Comparison of ENCODE assay signal across 12 cellular contexts in the genomic region with DNA sequence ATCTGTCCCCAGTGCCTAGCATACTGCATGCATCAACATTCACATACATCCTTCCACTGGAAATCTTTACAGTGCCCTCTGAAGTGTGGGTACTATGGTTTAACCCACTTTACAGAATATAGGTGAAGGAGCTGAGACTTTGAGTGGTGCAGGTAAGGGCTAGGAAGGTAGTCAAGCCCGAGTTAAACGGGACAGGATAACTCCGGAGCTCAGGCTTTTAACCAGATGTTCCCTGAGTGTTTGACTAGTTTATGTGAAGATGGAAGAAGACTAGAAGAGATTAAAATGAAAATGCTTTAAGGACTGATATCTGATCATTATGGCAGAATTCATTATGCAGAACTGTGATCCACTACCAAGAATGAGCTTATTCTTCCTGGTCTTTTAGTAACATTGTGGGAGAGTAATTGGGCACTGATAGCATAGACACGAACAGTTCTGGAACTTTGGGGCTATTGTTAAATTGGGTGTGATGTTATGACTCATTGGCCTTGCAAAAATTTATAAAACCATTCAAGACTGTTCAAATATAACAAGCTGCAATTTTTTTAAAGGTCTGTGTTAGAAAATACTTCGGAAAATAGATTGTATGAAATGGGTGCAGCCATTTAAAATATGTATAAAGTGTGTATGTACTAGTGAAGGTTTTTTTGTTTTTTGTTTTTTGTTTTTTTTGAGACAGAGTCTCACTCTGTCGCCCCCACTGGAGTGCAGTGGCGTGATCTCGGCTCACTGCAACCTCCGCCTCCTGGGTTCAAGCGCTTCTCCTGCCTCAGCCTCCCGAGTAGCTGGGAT. TPM values are rescaled to one million over a fixed set of nuclear protein-coding genes. Genes with fewer than 3 reads are reported as not detected.
DNase-seq lines count a peak whose midpoint lies in the region; ATAC-seq, FAIRE-seq and TF ChIP-seq lines count a peak whose summit lies in the region.
"Had no signal": no experiment of that assay in that cellular context is flagged by ENCODE, and none has a peak within 500 bp of the region (broad histone marks: within the 10 kb centered on the region; RNA-seq: fewer than 3 reads in every experiment).

No MANE protein-coding gene starts in this region.

- H3K9me3 Mint-ChIP-seq in CD8-positive, alpha-beta memory T cell = no peaks in the 10 kb centered on the region
- no peaks in the 10 kb centered on the region for H3K9me3 Mint-ChIP-seq in mesothelial cell of epicardium
- H3K9me3 Mint-ChIP-seq: activated CD4-positive, alpha-beta T cell treated with anti-CD3 and anti-CD28 coated beads, Interleukin-2, amount 10 ng/mL, durations not matched to agents 7 days and 5 days had no signal

- H3K4me2 ChIP-seq in K562 (ENCODE audit: insufficient read depth, low read length) = peak overlapping the region; percentile 56

- no peaks in the 10 kb centered on the region for H3K27me3 ChIP-seq in CD8-positive, alpha-beta memory T cell (ENCODE audit: insufficient read depth, low read length, poor library complexity, severe bottlenecking)
- H3K27me3 ChIP-seq in K562 (ENCODE audit: control insufficient read depth in 2 of 2, insufficient read depth in 2 of 2, low read length in 2 of 2) = no peaks in the 10 kb centered on the region
- H3K27me3 ChIP-seq in upper lobe of left lung = no peaks in the 10 kb centered on the region

- peak overlapping the region in 5 of 7 donors; percentile 8 to 83 (median 41) for H3K4me3 Mint-ChIP-seq in CD8-positive, alpha-beta memory T cell
- H3K4me3 Mint-ChIP-seq in mesothelial cell of epicardium = no peak overlapping the region
- H3K4me3 Mint-ChIP-seq: activated CD4-positive, alpha-beta T cell treated with anti-CD3 and anti-CD28 coated beads, Interleukin-2, amount 10 ng/mL, durations not matched to agents 7 days and 5 days had no signal

- no peaks in the 10 kb centered on the region for H3K36me3 ChIP-seq in CD8-positive, alpha-beta memory T cell (ENCODE audit: insufficient read depth, low read length)
- H3K36me3 ChIP-seq in K562 (ENCODE audit: control insufficient read depth, insufficient read depth, low read length) = no peaks in the 10 kb centered on the region; the same call in 2 of the 3 replicates
- H3K36me3 ChIP-seq in upper lobe of left lung = no peaks in the 10 kb centered on the region
- H3K36me3 ChIP-seq: HAP-1 had no signal

- peak overlapping the region in 2 of 8 donors; percentile 34 to 61 for H3K27ac Mint-ChIP-seq in CD8-positive, alpha-beta memory T cell
- H3K27ac Mint-ChIP-seq in mesothelial cell of epicardium = peak overlapping the region; percentile 21
- H3K27ac Mint-ChIP-seq: activated CD4-positive, alpha-beta T cell treated with anti-CD3 and anti-CD28 coated beads, Interleukin-2, amount 10 ng/mL, durations not matched to agents 7 days and 5 days had no signal

- POLR2A ChIA-PET in CD8-positive, alpha-beta memory T cell (lab: Charles Lee) = no interaction called here
- POLR2A ChIA-PET in K562 (lab: Yijun Ruan, JAX) = interaction anchor here (0.5 to 7.1 kb wide), 3 partner anchors 9 to 280 kb away, joined by 3 to 44 read pairs (median 12); no protein-coding TSS in a partner anchor

- H3K9ac ChIP-seq in K562 (ENCODE audit: insufficient read depth in 1 of 2, low read depth in 2 of 2, low read length in 2 of 2) = peak overlapping the region; percentile 16 to 90; a peak in 2 of 4 replicates

- H3K27ac ChIP-seq in CD8-positive, alpha-beta memory T cell (ENCODE audit: low read depth, low read length) = no peak overlapping the region
- no peak overlapping the region; the same call in 2 of the 3 replicates for H3K27ac ChIP-seq in K562 (ENCODE audit: extremely low read depth, low read depth, low read length)
- H3K27ac ChIP-seq in upper lobe of left lung = no peak overlapping the region

- peaks cover 97% of the 10 kb centered on the region for H3K79me2 ChIP-seq in K562 (ENCODE audit: control insufficient read depth, insufficient read depth, low read length)

- intact Hi-C loops in K562 (cut with micrococcal nuclease) = loop anchor here (5.0 kb wide), 2 partner anchors 89 to 126 kb away; no protein-coding TSS in a partner anchor

- FAIRE-seq in K562 (lab: Jason Lieb, UNC) = no peak

- H3K4me1 ChIP-seq in CD8-positive, alpha-beta memory T cell (ENCODE audit: insufficient read depth, low read length) = peaks cover 74% of the 10 kb centered on the region
- H3K4me1 ChIP-seq in K562 (replicated peaks in 1 of 2; ENCODE audit: control insufficient read depth in 2 of 2, insufficient read depth in 2 of 2, low read length in 2 of 2) = peaks cover 19 to 58% of the 10 kb centered on the region in 2 experiments
- peaks cover 59 to 68% (median 62%) of the 10 kb centered on the region in 4 donors for H3K4me1 ChIP-seq in upper lobe of left lung

- ATAC-seq in K562 = no peak
- no peak for ATAC-seq in upper lobe of left lung (ENCODE audit: low FRiP score in 2 of 2)

- CTCF ChIA-PET in CD8-positive, alpha-beta memory T cell (lab: Charles Lee) = interaction anchor here (0.7 kb wide), 2 partner anchors 18 to 260 kb away, joined by 3 to 4 read pairs; no protein-coding TSS in a partner anchor
- CTCF ChIA-PET in K562 (lab: Yijun Ruan, JAX; ENCODE audit: low intra/inter-chr PET ratio) = no interaction called here

- peaks cover 58% of the 10 kb centered on the region for H4K20me1 ChIP-seq in K562 (replicated peaks; ENCODE audit: control insufficient read depth, insufficient read depth, low read length)

- H3K9me3 ChIP-seq in CD8-positive, alpha-beta memory T cell (ENCODE audit: low read length) = no peaks in the 10 kb centered on the region
- H3K9me3 ChIP-seq in K562 (replicated peaks; ENCODE audit: control insufficient read depth, insufficient read depth, low read depth, low read length) (no peaks in the 10 kb centered on the region), upper lobe of left lung (no peaks in the 10 kb centered on the region)
- H3K9me3 ChIP-seq: HAP-1 had no signal

- TF ChIP-seq POLR2A in K562 (conservative IDR thresholded peaks at IDR 0.05) (no peak), upper lobe of left lung (IDR thresholded peaks at IDR 0.05) (no peak)

- in situ Hi-C loops in K562 (cut with MboI) = no loop called here

- WGBS in K562 (ENCODE audit: insufficient coverage, low coverage, missing lambda C conversion rate) = 27% methylated on average over 11 of the region's 11 CpGs
- WGBS in upper lobe of left lung, 2 donors = 87 to 91% methylated on average over 11 of the region's 11 CpGs

- H3K4me1 Mint-ChIP-seq in CD8-positive, alpha-beta memory T cell = peaks cover 67 to 81% (median 79%) of the 10 kb centered on the region in 3 donors
- H3K4me1 Mint-ChIP-seq in mesothelial cell of epicardium = peaks cover 65% of the 10 kb centered on the region

- BruUV-seq in K562 (replicated peaks; lab: Mats Ljungman, UMichigan) = no TSS peak

- 0 out of 6 replicates have a peak, but pooled peaks of 1 of the 3 experiments have one; percentile 34 for TF ChIP-seq CTCF in K562 (IDR thresholded peaks at IDR 0.05 in 2 of 3, conservative IDR thresholded peaks at IDR 0.05 in 1 of 3; ENCODE audit: insufficient read depth in 2 of 3, low read depth in 1 of 3, low read length in 3 of 3)
- TF ChIP-seq CTCF in mesothelial cell of epicardium (IDR thresholded peaks at IDR 0.05; ENCODE audit: unreplicated experiment) = no peak
- TF ChIP-seq CTCF in upper lobe of left lung (IDR thresholded peaks at IDR 0.05) = no peak

- H3K9me1 ChIP-seq in K562 (ENCODE audit: control insufficient read depth, insufficient read depth, low read length) = peaks cover 19% of the 10 kb centered on the region

- no peak for TF ChIP-seq RAD21 in K562 (CRISPR knock-in tag; conservative IDR thresholded peaks at IDR 0.05 in 1 of 2, IDR thresholded peaks at IDR 0.05 in 1 of 2)

- DNase-seq in CD8-positive, alpha-beta memory T cell = no peak
- DNase-seq in HT1080 (ENCODE audit: low read depth) (peak; percentile 9), K562 (ENCODE audit: extremely low read depth in 1 of 4, low spot score in 3 of 4) (no peak), mesothelial cell of epicardium (ENCODE audit: low spot score in 2 of 2, unreplicated experiment in 2 of 2) (no peak), 8988T (no peak), NK-92 (lab: John Stamatoyannopoulos, UW; ENCODE audit: unreplicated experiment) (no peak), upper lobe of left lung (no peak)
- DNase-seq: activated CD4-positive, alpha-beta T cell treated with anti-CD3 and anti-CD28 coated beads, Interleukin-2, amount 10 ng/mL, durations not matched to agents 7 days and 5 days; caudate nucleus; hippocampal formation; stimulated activated CD4-positive, alpha-beta T cell treated with anti-CD3 and anti-CD28 coated beads, Interleukin-4, amount 100 ng/mL, for 4 hours had no signal

- no peaks in the 10 kb centered on the region for H3K27me3 Mint-ChIP-seq in CD8-positive, alpha-beta memory T cell
- H3K27me3 Mint-ChIP-seq in mesothelial cell of epicardium (ENCODE audit: low read depth) = no peaks in the 10 kb centered on the region
- H3K27me3 Mint-ChIP-seq: activated CD4-positive, alpha-beta T cell treated with anti-CD3 and anti-CD28 coated beads, Interleukin-2, amount 10 ng/mL, durations not matched to agents 7 days and 5 days had no signal

- H3K36me3 Mint-ChIP-seq in CD8-positive, alpha-beta memory T cell = peaks cover 0 to 3% (median 0%) of the 10 kb centered on the region in 3 donors
- no peaks in the 10 kb centered on the region for H3K36me3 Mint-ChIP-seq in mesothelial cell of epicardium

- peak overlapping the region; percentile 10 for H3K4me3 ChIP-seq in CD8-positive, alpha-beta memory T cell (ENCODE audit: low read length)
- H3K4me3 ChIP-seq in K562 (no peak overlapping the region), upper lobe of left lung (no peak overlapping the region)
- H3K4me3 ChIP-seq: HAP-1 had no signal

- no peak overlapping the region for H2AFZ ChIP-seq in K562 (ENCODE audit: low read depth, low read length)

- TF ChIP-seq EP300 in K562 (IDR thresholded peaks at IDR 0.05; ENCODE audit: low read length) = no peak
- no peak for TF ChIP-seq EP300 in upper lobe of left lung (IDR thresholded peaks at IDR 0.05)

RNA-seq across cellular contexts. Expression of a gene that starts 4.4 kb away (rescaled TPM):
- total RNA-seq in CD8-positive, alpha-beta memory T cell = 10 to 100 TPM; 92.2 to 93.4 TPM
- 58.3 TPM for polyA plus RNA-seq in CD8-positive, alpha-beta memory T cell
- 41.9 and 49.3 TPM in 2 replicates for total RNA-seq in HT1080 (2014; rRNA removed; shearing (Covaris generic))
- polyA plus RNA-seq in HT1080 (2015; cell fraction: cytosol; rRNA removed) = 49.1 and 50.9 TPM in 2 replicates
- polyA plus RNA-seq in HT1080 (2015; cell fraction: nucleus; rRNA removed) = 50.0 and 50.4 TPM in 2 replicates
- 34.6 and 70.5 TPM in 2 replicates for total RNA-seq in K562 (2011; cell fraction: chromatin; rRNA removed; ENCODE audit: low replicate concordance)
- 20.7 and 25.1 TPM in 2 replicates for total RNA-seq in K562 (2011; cell fraction: nucleolus; rRNA removed)
- 27.6 and 29.7 TPM in 2 replicates for total RNA-seq in K562 (2011; cell fraction: nucleoplasm; rRNA removed)
- total RNA-seq in K562 (2014; rRNA removed) (63.3 and 64.6 TPM in 2 replicates), K562 (2014; rRNA removed; fragmentation: Illumina TruSeq; extraction: Trizol) (96.5 and 101 TPM in 2 replicates), K562 (2015; rRNA removed; fragmentation: Illumina TruSeq; extraction: Trizol) (91.6 and 98.5 TPM in 2 replicates), K562 (2021) (86.0 and 86.4 TPM in 2 replicates), mesothelial cell of epicardium (60.3 to 63.6 TPM (median 60.9 TPM) in 3 replicates), upper lobe of left lung (10 to 100 TPM; 29.0 to 65.0 (median 45.9) TPM)
- polyA plus RNA-seq in K562 (2011; rRNA removed) (80.3 and 105 TPM in 2 replicates), K562 (2014; fragmentation: Illumina TruSeq; extraction: Trizol) (95.6 and 107 TPM in 2 replicates), K562 (2014; fragmentation: Nextera tagmentation; extraction: Ambion mirVana) (10 to 100 TPM; 31.5 to 43.8 TPM), K562 (2014; rRNA removed) (94.5 and 104 TPM in 2 replicates)
- 45.7 and 59.7 TPM in 2 replicates for polyA plus RNA-seq in K562 (2011; cell fraction: cytosol; rRNA removed)
- polyA plus RNA-seq in K562 (2011; cell fraction: nucleus; rRNA removed) = 37.0 and 48.3 TPM in 2 replicates
- polyA plus RNA-seq in K562 (2012) = 57.3 and 84.1 TPM in 2 replicates
- polyA minus RNA-seq in K562 (2011; rRNA and poly(A)+ RNA removed) = 118 and 120 TPM in 2 replicates
- 44.5 and 53.4 TPM in 2 replicates for polyA minus RNA-seq in K562 (2011; cell fraction: cytosol; rRNA and poly(A)+ RNA removed)
- 29.8 and 54.5 TPM in 2 replicates for polyA minus RNA-seq in K562 (2011; cell fraction: nucleus; rRNA and poly(A)+ RNA removed)
